In genomic region chr22:33568934-33569496, GRCh38 we compare ENCODE assay signal across 2 cellular contexts.
TF ChIP-seq lines count a peak whose summit lies in the region.

No MANE protein-coding gene starts in this region.

TF ChIP-seq in IMR-90, 13 proteins besides CTCF, POLR2A, EP300 and RAD21 (continued from another document):
- TF ChIP-seq USF2 (IDR thresholded peaks at IDR 0.05; ENCODE audit: low read depth, low read length) (no peak), RFX5 (IDR thresholded peaks at IDR 0.05; ENCODE audit: low read depth, low read length) (no peak)
TF ChIP-seq in IMR-90: peak in this region for 0.

TF ChIP-seq in neural cell, 6 proteins besides CTCF, POLR2A, EP300 and RAD21 (continued from another document):
- TF ChIP-seq REST (IDR thresholded peaks at IDR 0.05; ENCODE audit: borderline replicate concordance) (no peak), MXI1 (conservative IDR thresholded peaks at IDR 0.05; ENCODE audit: poor library complexity, severe bottlenecking) (no peak), SMC3 (conservative IDR thresholded peaks at IDR 0.05; ENCODE audit: poor library complexity) (no peak)
